ENCODE assay signal across 8 cellular contexts in the genomic region with DNA sequence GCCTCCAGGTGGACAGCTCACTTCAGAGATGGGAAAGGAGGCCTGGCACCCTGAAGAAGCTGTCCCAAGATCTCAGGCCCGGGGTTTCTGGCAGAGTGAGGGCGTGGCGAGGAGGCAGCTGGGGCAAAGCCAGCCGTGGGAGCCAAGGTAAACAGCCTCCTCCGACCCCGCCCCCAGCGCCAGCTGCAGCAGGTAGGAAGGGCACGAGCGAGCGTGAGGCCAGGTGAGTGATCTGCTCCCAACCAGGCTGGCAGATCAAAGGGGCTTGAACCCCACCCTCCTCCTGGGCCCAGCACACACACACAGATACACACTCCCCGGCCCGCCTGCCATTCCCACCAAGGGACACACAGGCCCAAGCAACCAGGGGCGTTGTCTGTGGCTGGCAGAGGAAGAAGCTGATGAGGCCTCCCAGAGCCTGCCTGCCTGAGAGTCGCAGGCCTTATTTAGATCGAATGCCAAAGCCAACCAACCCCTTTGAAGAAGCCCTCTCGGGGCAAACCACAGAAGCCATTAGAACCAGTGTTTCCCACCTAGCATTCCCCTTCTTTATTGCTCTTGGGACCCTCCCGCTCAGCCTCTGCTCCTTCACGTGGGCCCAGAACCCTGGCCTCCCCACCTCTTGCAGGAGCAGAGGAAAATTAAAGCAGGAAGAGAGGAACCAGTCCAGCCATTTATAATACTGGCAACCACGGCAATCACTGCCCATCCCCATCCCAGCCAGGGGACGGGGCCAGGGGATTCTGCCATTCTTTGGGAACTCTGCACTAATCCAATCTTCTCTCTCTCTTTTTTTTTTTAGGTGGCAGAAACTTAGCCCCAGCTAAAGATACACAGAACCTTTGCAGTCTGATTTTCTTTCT. TPM values are rescaled to one million over a fixed set of nuclear protein-coding genes. Genes with fewer than 3 reads are reported as not detected.
A peak's percentile ranks its signal among the peaks of the same experiment; 100 is the strongest.
DNase-seq lines count a peak whose midpoint lies in the region; ATAC-seq and TF ChIP-seq lines count a peak whose summit lies in the region.

No MANE protein-coding gene starts in this region.

- peak overlapping the region; percentile 59 for H3K4me2 ChIP-seq in Loucy (ENCODE audit: low read depth, low read length, poor library complexity, severe bottlenecking)

- TF ChIP-seq POLR2A in Peyer's patch (IDR thresholded peaks at IDR 0.05) (peak in 1 of 2 donors; percentile 21), esophagus squamous epithelium (IDR thresholded peaks at IDR 0.05) (peak in 1 of 4 donors; percentile 24)

- H3K4me1 ChIP-seq in Loucy (ENCODE audit: insufficient read depth, low read length, poor library complexity, severe bottlenecking), result peaks cover 34% of the 10 kb centered on the region
- peaks cover 0 to 76% (median 41%) of the 10 kb centered on the region in 4 donors for H3K4me1 ChIP-seq in Peyer's patch
- peaks cover 82 to 100% (median 90%) of the 10 kb centered on the region in 3 donors for H3K4me1 ChIP-seq in esophagus squamous epithelium
- peaks cover 64 to 85% (median 78%) of the 10 kb centered on the region in 3 donors for H3K4me1 ChIP-seq in skeletal muscle tissue (ENCODE audit: control insufficient read depth in 3 of 3, insufficient read depth in 3 of 3, low read length in 3 of 3)
- no peaks in the 10 kb centered on the region; the same call in 1 of the 2 replicates for H3K4me1 ChIP-seq in HAP-1

- H4K20me1 ChIP-seq in Loucy (ENCODE audit: insufficient read depth, low read length, poor library complexity, severe bottlenecking), result no peaks in the 10 kb centered on the region

- H3F3A ChIP-seq in Loucy (ENCODE audit: low read depth), result no peaks in the 10 kb centered on the region

- H2AFZ ChIP-seq in Loucy (ENCODE audit: low read length), result no peak overlapping the region

- ATAC-seq in GM21786 (IDR thresholded peaks at IDR 0.05; ENCODE audit: unreplicated experiment), result no peak

- TF ChIP-seq CTCF in Loucy (conservative IDR thresholded peaks at IDR 0.05; ENCODE audit: low read length) (no peak), Peyer's patch (IDR thresholded peaks at IDR 0.05) (no peak), esophagus squamous epithelium (IDR thresholded peaks at IDR 0.05) (no peak)

- intact Hi-C loops in esophagus squamous epithelium (cut with DNase I), result no loop called here

- in situ Hi-C loops in HAP-1 (cut with MboI; ENCODE audit: low sequenced_read_pairs), result no loop called here

- peak overlapping the region; percentile 67 for H3K4me3 ChIP-seq in Loucy (ENCODE audit: low read length, poor library complexity, severe bottlenecking)
- H3K4me3 ChIP-seq in Peyer's patch, result no peak overlapping the region
- peak overlapping the region in 3 of 4 donors; percentile 46 to 73 (median 59) for H3K4me3 ChIP-seq in esophagus squamous epithelium
- peak overlapping the region in 2 of 3 donors; percentile 36 to 74 for H3K4me3 ChIP-seq in skeletal muscle tissue (ENCODE audit: low read length in 3 of 3)
- no peak overlapping the region for H3K4me3 ChIP-seq in HAP-1

- H3K27me3 ChIP-seq in Loucy (ENCODE audit: insufficient read depth, low read length, poor library complexity, severe bottlenecking), result peaks cover 56% of the 10 kb centered on the region
- peaks cover 0 to 27% of the 10 kb centered on the region in 2 donors for H3K27me3 ChIP-seq in Peyer's patch
- peaks cover 0 to 80% (median 1%) of the 10 kb centered on the region in 4 donors for H3K27me3 ChIP-seq in esophagus squamous epithelium
- no peaks in the 10 kb centered on the region for H3K27me3 ChIP-seq in skeletal muscle tissue (ENCODE audit: control insufficient read depth in 3 of 3, insufficient read depth in 3 of 3, low read length in 3 of 3)
- peaks cover 17% of the 10 kb centered on the region for H3K27me3 ChIP-seq in HAP-1 (ENCODE audit: low read depth)

- no peaks in the 10 kb centered on the region for H3K9me2 ChIP-seq in Loucy (replicated peaks; ENCODE audit: low read depth, low read length)

- 23 to 39% methylated on average over 6 to 16 of the region's 20 CpGs for WGBS in esophagus squamous epithelium, 2 donors

- H3K36me3 ChIP-seq in Loucy (ENCODE audit: insufficient read depth, low read length) (no peaks in the 10 kb centered on the region), Peyer's patch (no peaks in the 10 kb centered on the region), esophagus squamous epithelium (no peaks in the 10 kb centered on the region), skeletal muscle tissue (ENCODE audit: control insufficient read depth in 3 of 3, insufficient read depth in 3 of 3, low read length in 3 of 3) (peaks cover 0 to 2% (median 0%) of the 10 kb centered on the region in 3 donors), HAP-1 (replicated peaks) (no peaks in the 10 kb centered on the region)

- DNase-seq in Peyer's patch (peak in 2 of 3 donors; percentile 85 to 91), esophagus squamous epithelium (lab: John Stamatoyannopoulos, UW) (no peak), HAP-1 (ENCODE audit: low spot score in 2 of 2) (no peak), NCI-H1092 treated with DMSO at 0.1 percent for 48 hours (lab: John Stamatoyannopoulos, UW) (no peak), GF-D8 (lab: John Stamatoyannopoulos, UW) (no peak)

- H3K9ac ChIP-seq in Loucy (ENCODE audit: low read depth, low read length, poor library complexity, severe bottlenecking), result peak overlapping the region; percentile 61
- H3K9ac ChIP-seq in skeletal muscle tissue (ENCODE audit: low read depth in 1 of 3, low read length in 3 of 3), result peak overlapping the region; percentile 53 to 93 (median 70)

- peak overlapping the region; percentile 28 to 79 (median 54) for H3K27ac ChIP-seq in Peyer's patch
- peak overlapping the region; percentile 72 to 90 (median 82) for H3K27ac ChIP-seq in esophagus squamous epithelium
- H3K27ac ChIP-seq in skeletal muscle tissue (ENCODE audit: low read depth, low read length), result peak overlapping the region; percentile 97

- H3K9me3 ChIP-seq in Loucy (ENCODE audit: insufficient read depth, low read depth, low read length) (no peaks in the 10 kb centered on the region), Peyer's patch (no peaks in the 10 kb centered on the region), esophagus squamous epithelium (no peaks in the 10 kb centered on the region), skeletal muscle tissue (ENCODE audit: control insufficient read depth in 3 of 3, low read length in 3 of 3) (no peaks in the 10 kb centered on the region), HAP-1 (no peaks in the 10 kb centered on the region)

- no peaks in the 10 kb centered on the region for H3K79me2 ChIP-seq in Loucy (ENCODE audit: insufficient read depth, low read length)

RNA-seq across cellular contexts. Expression of gene PDGFB, which starts 5.0 kb away (rescaled TPM):
- 10 to 100 TPM in 1 of 4 donors, 1 to 10 TPM in 3; 1.8 to 10.7 (median 3.8) TPM for total RNA-seq in Peyer's patch
- 1 to 10 TPM; 1.2 to 6.3 (median 3.7) TPM for total RNA-seq in esophagus squamous epithelium
- total RNA-seq in skeletal muscle tissue, result 8.9 TPM

Comparison
In these comparisons a context has a peak if more than half of its experiments do, and no peak if none do; other contexts are left out.
1. H3K4me3 ChIP-seq: peak in Loucy (single experiment), esophagus squamous epithelium (3 of 4) and skeletal muscle tissue (2 of 3); none in Peyer's patch (0 of 4) and HAP-1 (single experiment).
2. DNase-seq: peak in Peyer's patch (2 of 3); none in esophagus squamous epithelium (single experiment), HAP-1 (0 of 2), NCI-H1092 treated with DMSO at 0.1 percent for 48 hours (single experiment) and GF-D8 (single experiment).
3. Peak in every context shown above with its lines, with median percentiles within 50 percentile points of each other: H3K27ac ChIP-seq.